Comparison of ENCODE assay signal across 10 cellular contexts in genomic region chr11:9753031-9753430, GRCh38.
DNase-seq lines count a peak whose midpoint lies in the region; ATAC-seq and TF ChIP-seq lines count a peak whose summit lies in the region.
"Had no signal": no experiment of that assay in that cellular context is flagged by ENCODE, and none has a peak within 500 bp of the region (broad histone marks: within the 10 kb centered on the region; RNA-seq: fewer than 3 reads in every experiment).

No MANE protein-coding gene starts in this region.

- H3K9me3 Mint-ChIP-seq in T-helper 1 cell treated with Interleukin-12 subunit alpha and Interleukin-12 subunit beta and Interleukin-4 antibody, amounts not matched to agents 30 μg/mL and 1 μg/mL, for 36 hours: no peaks in the 10 kb centered on the region

- H3K27me3 ChIP-seq in brain microvascular endothelial cell (replicated peaks): no peaks in the 10 kb centered on the region
- no peaks in the 10 kb centered on the region for H3K27me3 ChIP-seq in osteoblast (ENCODE audit: insufficient read depth, low read length)

- H3K36me3 ChIP-seq in brain microvascular endothelial cell (replicated peaks) (peaks cover 9% of the 10 kb centered on the region), osteoblast (ENCODE audit: insufficient read depth, low read length) (peaks cover 9% of the 10 kb centered on the region)

- H3K4me3 ChIP-seq in NB4 (ENCODE audit: low read depth, low read length): no peak overlapping the region
- no peak overlapping the region for H3K4me3 ChIP-seq in brain microvascular endothelial cell (ENCODE audit: low read depth, low read length)
- peak overlapping the region; percentile 15 for H3K4me3 ChIP-seq in osteoblast (ENCODE audit: insufficient read depth, low read length)

- H3K36me3 Mint-ChIP-seq in T-helper 1 cell treated with Interleukin-12 subunit alpha and Interleukin-12 subunit beta and Interleukin-4 antibody, amounts not matched to agents 30 μg/mL and 1 μg/mL, for 36 hours (ENCODE audit: low read depth): peaks cover 3% of the 10 kb centered on the region

- in situ Hi-C loops in brain microvascular endothelial cell (cut with HindIII; ENCODE audit: low pct_ligation_motif_present, low sequenced_read_pairs): no loop called here

- no peaks in the 10 kb centered on the region for H3K9me3 ChIP-seq in osteoblast (ENCODE audit: low read depth, low read length)

- H3K27ac Mint-ChIP-seq in T-helper 1 cell treated with Interleukin-12 subunit alpha and Interleukin-12 subunit beta and Interleukin-4 antibody, amounts not matched to agents 30 μg/mL and 1 μg/mL, for 36 hours: peak overlapping the region; percentile 31

- H3K27me3 Mint-ChIP-seq in T-helper 1 cell treated with Interleukin-12 subunit alpha and Interleukin-12 subunit beta and Interleukin-4 antibody, amounts not matched to agents 30 μg/mL and 1 μg/mL, for 36 hours (ENCODE audit: low read depth): no peaks in the 10 kb centered on the region

- no peak for ATAC-seq in HG03460 (IDR thresholded peaks at IDR 0.05; ENCODE audit: unreplicated experiment)
- ATAC-seq: HCT116 had no signal

- TF ChIP-seq CTCF in NB4 (IDR thresholded peaks at IDR 0.05; ENCODE audit: low read depth, low read length) (no peak), brain microvascular endothelial cell (IDR thresholded peaks at IDR 0.05; ENCODE audit: low read depth, low read length, missing control alignments) (no peak), osteoblast (IDR thresholded peaks at IDR 0.05; ENCODE audit: extremely low read depth, low read depth, low read length) (no peak)

- no peak overlapping the region for H2AFZ ChIP-seq in osteoblast (ENCODE audit: low read length)

- H3K4me3 Mint-ChIP-seq in T-helper 1 cell treated with Interleukin-12 subunit alpha and Interleukin-12 subunit beta and Interleukin-4 antibody, amounts not matched to agents 30 μg/mL and 1 μg/mL, for 36 hours: no peak overlapping the region

- H3K27ac ChIP-seq in brain microvascular endothelial cell (peak overlapping the region; percentile 87), osteoblast (ENCODE audit: low read depth, low read length) (peak overlapping the region; percentile 93)

- no peak for TF ChIP-seq POLR2A in NB4 (IDR thresholded peaks at IDR 0.05; ENCODE audit: extremely low read depth, insufficient read length)

- no peaks in the 10 kb centered on the region for H3K79me2 ChIP-seq in osteoblast (ENCODE audit: insufficient read depth, low read length)

- DNase-seq in T-helper 1 cell: no peak
- peak; percentile 84 for DNase-seq in NB4 (ENCODE audit: low read depth)
- DNase-seq in brain microvascular endothelial cell: peak; percentile 74
- peak; percentile 84 for DNase-seq in osteoblast (ENCODE audit: insufficient read length, low spot score, missing footprints)
- DNase-seq in NCI-H345 (lab: John Stamatoyannopoulos, UW): no peak
- no peak for DNase-seq in retina
- DNase-seq: NCI-H2227 treated with DMSO at 0.1 percent for 48 hours had no signal

- H3K4me2 ChIP-seq in osteoblast (ENCODE audit: insufficient read depth, low read length): peak overlapping the region; percentile 67

- H3K4me1 Mint-ChIP-seq in T-helper 1 cell treated with Interleukin-12 subunit alpha and Interleukin-12 subunit beta and Interleukin-4 antibody, amounts not matched to agents 30 μg/mL and 1 μg/mL, for 36 hours (ENCODE audit: low read depth): peaks cover 27% of the 10 kb centered on the region

- H3K4me1 ChIP-seq in osteoblast (ENCODE audit: insufficient read depth, low read length): peaks cover 57% of the 10 kb centered on the region

- H4K20me1 ChIP-seq in osteoblast (ENCODE audit: insufficient read depth, low read length): no peaks in the 10 kb centered on the region

Comparison
In these comparisons a context has a peak if more than half of its experiments do, and no peak if none do; other contexts are left out.
1. DNase-seq: peak in NB4 (single experiment), brain microvascular endothelial cell (single experiment) and osteoblast (single experiment); none in T-helper 1 cell (0 of 5), NCI-H345 (single experiment) and retina (single experiment).